In genomic region chr6:100335999-100336398, GRCh38 we compare ENCODE assay signal across 1 cellular context.
TF ChIP-seq lines count a peak whose summit lies in the region.

No MANE protein-coding gene starts in this region.

TF ChIP-seq in IMR-90, 13 proteins besides CTCF, POLR2A, EP300 and RAD21 (continued from another document):
- TF ChIP-seq ELK1 (IDR thresholded peaks at IDR 0.05; ENCODE audit: borderline replicate concordance, low read depth, low read length) = no peak
- TF ChIP-seq FOS (IDR thresholded peaks at IDR 0.05; ENCODE audit: low read depth, low read length) = no peak
- no peak for TF ChIP-seq SMC3 (IDR thresholded peaks at IDR 0.05; ENCODE audit: low read depth, low read length)
- TF ChIP-seq NFE2L2 (IDR thresholded peaks at IDR 0.05; ENCODE audit: low read depth, low read length) = no peak
- no peak for TF ChIP-seq BHLHE40 (IDR thresholded peaks at IDR 0.05; ENCODE audit: low read depth, low read length)
- no peak for TF ChIP-seq CHD1 (IDR thresholded peaks at IDR 0.05; ENCODE audit: low read depth, low read length)
- no peak for TF ChIP-seq RCOR1 (IDR thresholded peaks at IDR 0.05; ENCODE audit: insufficient replicate concordance, low read length)
